12 cellular contexts compared by ENCODE assay signal in the genomic region with DNA sequence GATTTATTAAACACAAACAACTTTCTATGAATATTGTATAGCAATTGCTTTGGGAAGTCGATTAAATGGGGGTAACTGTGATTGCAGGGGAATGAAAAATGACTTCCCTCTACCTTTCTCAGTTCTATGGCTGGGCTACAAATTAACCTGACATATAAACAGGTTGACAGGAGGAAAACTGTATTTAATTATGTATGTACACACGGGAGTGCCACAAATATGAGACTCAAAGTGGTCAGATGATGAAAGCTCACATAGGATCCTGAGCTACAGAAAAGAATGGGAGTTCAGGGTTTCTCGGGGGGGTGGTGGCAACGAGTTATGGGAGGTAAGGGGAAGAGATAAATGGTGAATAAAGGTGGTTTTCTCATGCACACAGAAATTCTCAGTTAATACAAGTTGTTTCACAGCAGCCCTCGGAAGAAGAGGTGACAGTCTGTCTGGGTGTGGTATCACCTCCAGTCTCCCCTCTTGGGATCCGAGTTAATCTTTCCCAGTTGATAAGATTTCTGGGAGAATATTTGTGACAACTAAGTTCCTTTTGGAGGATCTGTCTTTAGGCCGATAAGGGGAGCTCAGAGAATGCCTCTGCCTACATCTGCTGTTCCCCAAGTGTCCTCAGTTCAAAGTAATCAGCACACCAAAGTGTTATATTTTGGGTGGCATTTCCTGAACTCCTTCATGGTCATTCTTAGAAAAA. TPM values are rescaled to one million over a fixed set of nuclear protein-coding genes. Genes with fewer than 3 reads are reported as not detected.
DNase-seq lines count a peak whose midpoint lies in the region; ATAC-seq and TF ChIP-seq lines count a peak whose summit lies in the region.
"Had no signal": no experiment of that assay in that cellular context is flagged by ENCODE, and none has a peak within 500 bp of the region (broad histone marks: within the 10 kb centered on the region; RNA-seq: fewer than 3 reads in every experiment).

No MANE protein-coding gene starts in this region.

- 63% methylated on average over 7 of the region's 7 CpGs for WGBS in right cardiac atrium
- 34 to 40% methylated on average over 6 to 7 of the region's 7 CpGs for WGBS in transverse colon (ENCODE audit: low coverage in 1 of 2), 2 donors

- no peak for TF ChIP-seq POLR2A in transverse colon (IDR thresholded peaks at IDR 0.05)

- in situ Hi-C loops in transverse colon (cut with MboI; ENCODE audit: low pct_ligation_motif_present in 1 of 4, low pct_unique_long_range_greater_than_20kb in 1 of 4, low sequenced_read_pairs in 3 of 4), result no loop called here

- no peak overlapping the region; the same call in 1 of the 2 replicates for H3K9ac ChIP-seq in OCI-LY1 (ENCODE audit: low read length)

- H3K4me1 ChIP-seq in left ventricle myocardium inferior (peaks cover 68% of the 10 kb centered on the region), right cardiac atrium (ENCODE audit: control insufficient read depth, insufficient read depth, low read length) (peaks cover 9% of the 10 kb centered on the region), OCI-LY1 (ENCODE audit: insufficient read depth, low read length, severe bottlenecking) (peaks cover 47% of the 10 kb centered on the region), transverse colon (peaks cover 16 to 78% (median 46%) of the 10 kb centered on the region in 4 donors)

- H3K79me2 ChIP-seq in OCI-LY1 (ENCODE audit: insufficient read depth, low read length), result no peaks in the 10 kb centered on the region

- no peaks in the 10 kb centered on the region for H3K9me2 ChIP-seq in OCI-LY1 (ENCODE audit: low read depth, low read length)

- H4K20me1 ChIP-seq in OCI-LY1 (ENCODE audit: insufficient read depth, low read length), result no peaks in the 10 kb centered on the region

- H3K4me3 ChIP-seq in left ventricle myocardium inferior (no peak overlapping the region), right cardiac atrium (ENCODE audit: low read length) (no peak overlapping the region), OCI-LY1 (ENCODE audit: low read depth, low read length, poor library complexity, severe bottlenecking) (no peak overlapping the region), transverse colon (no peak overlapping the region)

- TF ChIP-seq CTCF in left ventricle myocardium inferior (IDR thresholded peaks at IDR 0.05; ENCODE audit: borderline replicate concordance) (no peak), OCI-LY1 (IDR thresholded peaks at IDR 0.05; ENCODE audit: low read length) (no peak), transverse colon (IDR thresholded peaks at IDR 0.05) (no peak)

- H3F3A ChIP-seq in OCI-LY1 (ENCODE audit: insufficient read depth, low read length), result no peaks in the 10 kb centered on the region

- H3K27ac ChIP-seq in left ventricle myocardium inferior (replicated peaks), result peak overlapping the region; percentile 44
- H3K27ac ChIP-seq in right cardiac atrium (ENCODE audit: low read length), result no peak overlapping the region
- H3K27ac ChIP-seq in OCI-LY1 (ENCODE audit: low read depth, low read length, poor library complexity, severe bottlenecking), result peak overlapping the region; percentile 91
- peak overlapping the region; percentile 53 for H3K27ac ChIP-seq in epithelial cell of prostate
- peak overlapping the region; percentile 74 to 81 (median 78) for H3K27ac ChIP-seq in transverse colon

- H3K4me2 ChIP-seq in OCI-LY1 (ENCODE audit: low read length), result no peak overlapping the region; the same call in 1 of the 2 replicates

- DNase-seq in left ventricle myocardium inferior, result no peak
- no peak for DNase-seq in right cardiac atrium
- no peak for DNase-seq in epithelial cell of prostate (ENCODE audit: low read depth, low spot score)
- no peak for DNase-seq in transverse colon
- DNase-seq in medulla oblongata (ENCODE audit: extremely low spot score), result no peak
- DNase-seq: activated CD8-positive, alpha-beta memory T cell treated with anti-CD3 and anti-CD28 coated beads, Interleukin-2, amount 50 U/mL, for 4 hours; Karpas-422; SIG-M5 had no signal

- H3K36me3 ChIP-seq in left ventricle myocardium inferior, result no peaks in the 10 kb centered on the region
- H3K36me3 ChIP-seq in OCI-LY1 (ENCODE audit: insufficient read depth, low read length), result no peaks in the 10 kb centered on the region
- H3K36me3 ChIP-seq in transverse colon, result no peaks in the 10 kb centered on the region

- no peak overlapping the region for H2AFZ ChIP-seq in OCI-LY1 (ENCODE audit: low read length)

- intact Hi-C loops in left ventricle myocardium inferior (cut with micrococcal nuclease) (no loop called here), right cardiac atrium (cut with DNase I) (loop anchor here in 1 of 4 donors (2.0 kb wide), 1 partner anchor 48 kb away; no protein-coding TSS in a partner anchor), transverse colon (cut with DNase I; ENCODE audit: low total_unique reads) (no loop called here)

- no peak for ATAC-seq in right cardiac atrium
- ATAC-seq in GM21367 (IDR thresholded peaks at IDR 0.05; ENCODE audit: unreplicated experiment), result no peak
- ATAC-seq in HG02852 (IDR thresholded peaks at IDR 0.05; ENCODE audit: unreplicated experiment), result no peak
- ATAC-seq: WTC11 had no signal

- TF ChIP-seq EP300 in transverse colon (IDR thresholded peaks at IDR 0.05; ENCODE audit: low read depth), result no peak

- no peaks in the 10 kb centered on the region for H3K9me3 ChIP-seq in left ventricle myocardium inferior (replicated peaks)
- no peaks in the 10 kb centered on the region for H3K9me3 ChIP-seq in right cardiac atrium (ENCODE audit: control insufficient read depth, low read length)
- no peaks in the 10 kb centered on the region for H3K9me3 ChIP-seq in OCI-LY1 (ENCODE audit: low read length)
- H3K9me3 ChIP-seq in transverse colon, result no peaks in the 10 kb centered on the region

- H3K27me3 ChIP-seq in left ventricle myocardium inferior (ENCODE audit: low read depth) (no peaks in the 10 kb centered on the region), right cardiac atrium (ENCODE audit: control insufficient read depth, insufficient read depth) (no peaks in the 10 kb centered on the region), OCI-LY1 (ENCODE audit: insufficient read depth, low read length) (no peaks in the 10 kb centered on the region), transverse colon (no peaks in the 10 kb centered on the region)

RNA-seq across cellular contexts. Expression of gene GADD45A, which starts 26.3 kb away (rescaled TPM):
- total RNA-seq in left ventricle myocardium inferior (65.0 TPM), right cardiac atrium (10 to 100 TPM; 10.5 to 23.3 (median 18.2) TPM), transverse colon (10 to 100 TPM in 3 of 4 donors, 1 to 10 TPM in 1; 2.0 to 79.7 (median 69.9) TPM)
- polyA plus RNA-seq in right cardiac atrium, result 24.6 TPM
